ENCODE assay signal across 16 cellular contexts in genomic region chr10:117884592-117884991, GRCh38.
DNase-seq lines count a peak whose midpoint lies in the region; ATAC-seq and TF ChIP-seq lines count a peak whose summit lies in the region.
"Had no signal": no experiment of that assay in that cellular context is flagged by ENCODE, and none has a peak within 500 bp of the region (broad histone marks: within the 10 kb centered on the region; RNA-seq: fewer than 3 reads in every experiment).

No MANE protein-coding gene starts in this region.

- no peak overlapping the region for H3K27ac Mint-ChIP-seq in endodermal cell
- H3K27ac Mint-ChIP-seq: CD14-positive monocyte; CD8-positive, alpha-beta T cell; IgD-negative memory B cell had no signal

- no peak overlapping the region for H3K4me3 ChIP-seq in HUES48 (ENCODE audit: low read depth, low read length)
- no peak overlapping the region for H3K4me3 ChIP-seq in endodermal cell (ENCODE audit: low read length)
- no peak overlapping the region for H3K4me3 ChIP-seq in mesenchymal stem cell (ENCODE audit: insufficient read depth in 1 of 2, low read depth in 1 of 2, low read length in 2 of 2)
- H3K4me3 ChIP-seq in smooth muscle cell, result no peak overlapping the region
- H3K4me3 ChIP-seq: BLaER1, GM23248 had no signal

- no peak overlapping the region for H3K4me3 Mint-ChIP-seq in endodermal cell
- H3K4me3 Mint-ChIP-seq: CD14-positive monocyte; CD8-positive, alpha-beta T cell; IgD-negative memory B cell had no signal

- H3K27me3 Mint-ChIP-seq in endodermal cell (ENCODE audit: insufficient read depth), result peaks cover 17% of the 10 kb centered on the region

- H3K4me1 Mint-ChIP-seq in endodermal cell, result peaks cover 21% of the 10 kb centered on the region
- H3K4me1 Mint-ChIP-seq: CD14-positive monocyte, IgD-negative memory B cell had no signal

- no peaks in the 10 kb centered on the region for H3K79me2 ChIP-seq in smooth muscle cell (ENCODE audit: low read depth)

- H2AK5ac ChIP-seq in mesenchymal stem cell (ENCODE audit: low read length, severe bottlenecking), result no peak overlapping the region

- no peaks in the 10 kb centered on the region for H4K20me1 ChIP-seq in smooth muscle cell (ENCODE audit: low read depth)
- H4K20me1 ChIP-seq: BLaER1 had no signal

- no peaks in the 10 kb centered on the region for H3K79me1 ChIP-seq in mesenchymal stem cell (replicated peaks; ENCODE audit: low read length, poor library complexity, severe bottlenecking)

- H3K27me3 ChIP-seq in HUES48 (ENCODE audit: control insufficient read depth, insufficient read depth, low read length) (no peaks in the 10 kb centered on the region), endodermal cell (ENCODE audit: control insufficient read depth, insufficient read depth, low read length, poor library complexity, severe bottlenecking) (peaks cover 11% of the 10 kb centered on the region), mesenchymal stem cell (ENCODE audit: control insufficient read depth in 1 of 2, insufficient read depth in 1 of 2, low read length in 2 of 2) (peaks cover 0 to 9% of the 10 kb centered on the region in 2 experiments), smooth muscle cell (ENCODE audit: low read depth) (no peaks in the 10 kb centered on the region)
- H3K27me3 ChIP-seq: BLaER1 had no signal

- H3K4ac ChIP-seq in mesenchymal stem cell (ENCODE audit: low read depth in 1 of 2, low read length in 2 of 2), result no peak overlapping the region

- H3K14ac ChIP-seq in mesenchymal stem cell (ENCODE audit: low read length in 2 of 2), result no peak overlapping the region

- no peak overlapping the region for H4K91ac ChIP-seq in mesenchymal stem cell (ENCODE audit: low read length)

- H3K4me1 ChIP-seq in HUES48 (ENCODE audit: control insufficient read depth, insufficient read depth, low read length) (peaks cover 15% of the 10 kb centered on the region), endodermal cell (ENCODE audit: control insufficient read depth, insufficient read depth, low read length) (peaks cover 3% of the 10 kb centered on the region), mesenchymal stem cell (ENCODE audit: control insufficient read depth, insufficient read depth, low read depth, low read length) (no peaks in the 10 kb centered on the region), smooth muscle cell (ENCODE audit: low read depth) (peaks cover 11% of the 10 kb centered on the region)

- H3K23ac ChIP-seq in mesenchymal stem cell (ENCODE audit: low read length in 2 of 2), result no peak overlapping the region

- no peak overlapping the region for H4K8ac ChIP-seq in mesenchymal stem cell (ENCODE audit: low read length)

- 75 to 80% methylated on average over 1 to 6 of the region's 6 CpGs for WGBS in endodermal cell (ENCODE audit: insufficient coverage in 1 of 2, insufficient read length in 1 of 2), 2 experiments
- WGBS in mesenchymal stem cell, result 71% methylated on average over 6 of the region's 6 CpGs
- WGBS in smooth muscle cell (ENCODE audit: low lambda C conversion rate), result 62% methylated on average over 6 of the region's 6 CpGs

- ATAC-seq in GM18520 (IDR thresholded peaks at IDR 0.05; ENCODE audit: unreplicated experiment), result no peak
- ATAC-seq: CD8-positive, alpha-beta T cell; HepG2 had no signal

- H3K36me3 ChIP-seq in HUES48 (ENCODE audit: control insufficient read depth, insufficient read depth, low read length) (no peaks in the 10 kb centered on the region), endodermal cell (ENCODE audit: control insufficient read depth, insufficient read depth, low read length) (no peaks in the 10 kb centered on the region), mesenchymal stem cell (ENCODE audit: control insufficient read depth in 1 of 2, insufficient read depth in 2 of 2, low read depth in 1 of 2, low read length in 2 of 2) (no peaks in the 10 kb centered on the region), smooth muscle cell (ENCODE audit: low read depth) (no peaks in the 10 kb centered on the region)
- H3K36me3 ChIP-seq: BLaER1 had no signal

- no peak overlapping the region for H3K18ac ChIP-seq in mesenchymal stem cell (ENCODE audit: low read depth in 1 of 2, low read length in 2 of 2)

- H2BK120ac ChIP-seq in mesenchymal stem cell (ENCODE audit: low read depth, low read length), result no peak overlapping the region

- H3K36me3 Mint-ChIP-seq in endodermal cell (ENCODE audit: low read depth), result no peaks in the 10 kb centered on the region
- H3K36me3 Mint-ChIP-seq: CD14-positive monocyte; CD8-positive, alpha-beta T cell; IgD-negative memory B cell had no signal

- peak overlapping the region; percentile 5 for H3K27ac ChIP-seq in HUES48 (ENCODE audit: low read depth, low read length)
- no peak overlapping the region for H3K27ac ChIP-seq in endodermal cell (ENCODE audit: low read depth, low read length)
- H3K27ac ChIP-seq in mesenchymal stem cell (ENCODE audit: low read length, poor library complexity, severe bottlenecking), result no peak overlapping the region
- no peak overlapping the region for H3K27ac ChIP-seq in smooth muscle cell (ENCODE audit: low read depth)
- H3K27ac ChIP-seq: BLaER1, GM23248 had no signal

- H3K9ac ChIP-seq in HUES48 (ENCODE audit: low read depth, low read length) (no peak overlapping the region), endodermal cell (ENCODE audit: extremely low read depth, low read length, poor library complexity, severe bottlenecking) (no peak overlapping the region), mesenchymal stem cell (ENCODE audit: low read length) (peak overlapping the region; percentile 47), smooth muscle cell (ENCODE audit: low read depth) (no peak overlapping the region)
- H3K9ac ChIP-seq: BLaER1, GM23248 had no signal

- H2AFZ ChIP-seq in mesenchymal stem cell (ENCODE audit: low read depth, low read length) (no peak overlapping the region), smooth muscle cell (ENCODE audit: low read depth) (no peak overlapping the region)
- H2AFZ ChIP-seq: GM23248 had no signal

- no peaks in the 10 kb centered on the region for H3F3A ChIP-seq in smooth muscle cell (ENCODE audit: low read depth)

- no peak overlapping the region for H2BK12ac ChIP-seq in mesenchymal stem cell (ENCODE audit: low read length in 2 of 2)

- no peak for TF ChIP-seq CTCF in endodermal cell (conservative IDR thresholded peaks at IDR 0.05)
- no peak for TF ChIP-seq CTCF in smooth muscle cell (IDR thresholded peaks at IDR 0.05; ENCODE audit: borderline replicate concordance, insufficient read depth, poor library complexity, severe bottlenecking)

- no peak overlapping the region for H2BK15ac ChIP-seq in mesenchymal stem cell (ENCODE audit: low read depth, poor library complexity, severe bottlenecking)

- H3K9me3 ChIP-seq in HUES48 (ENCODE audit: control insufficient read depth, insufficient read depth, low read length) (no peaks in the 10 kb centered on the region), endodermal cell (ENCODE audit: control insufficient read depth, low read length) (no peaks in the 10 kb centered on the region), mesenchymal stem cell (ENCODE audit: control insufficient read depth, low read length) (no peaks in the 10 kb centered on the region), smooth muscle cell (replicated peaks; ENCODE audit: low read depth) (no peaks in the 10 kb centered on the region)
- H3K9me3 ChIP-seq: BLaER1 had no signal

- no peak overlapping the region for H3K4me2 ChIP-seq in mesenchymal stem cell (ENCODE audit: low read length, poor library complexity, severe bottlenecking)
- H3K4me2 ChIP-seq in smooth muscle cell, result peak overlapping the region; percentile 10
- H3K4me2 ChIP-seq: BLaER1 had no signal

- peaks cover 8% of the 10 kb centered on the region for H3K9me3 Mint-ChIP-seq in endodermal cell
- H3K9me3 Mint-ChIP-seq: CD8-positive, alpha-beta T cell had no signal

- DNase-seq in endodermal cell (peak; percentile 44), mesenchymal stem cell (no peak), smooth muscle cell (lab: John Stamatoyannopoulos, UW; ENCODE audit: unreplicated experiment) (no peak), HUDEP-2 (lab: John Stamatoyannopoulos, UW; ENCODE audit: unreplicated experiment in 76 of 76) (no peak), CD1c-positive myeloid dendritic cell (ENCODE audit: extremely low spot score) (no peak)
- DNase-seq: 8988T; CD8-positive, alpha-beta T cell; COR-L47; HCEC 1CT had no signal

- H2BK5ac ChIP-seq in mesenchymal stem cell (ENCODE audit: low read depth, low read length, poor library complexity, severe bottlenecking), result no peak overlapping the region
